1 cellular context compared by ENCODE assay signal in genomic region chr6:156655267-156655918, GRCh38.
TF ChIP-seq lines count a peak whose summit lies in the region.

No MANE protein-coding gene starts in this region.

TF ChIP-seq in H1, 55 proteins besides CTCF, POLR2A, EP300 and RAD21 (continued from another document):
- peak; percentile 94 for TF ChIP-seq CTBP2 (IDR thresholded peaks at IDR 0.05; ENCODE audit: borderline replicate concordance, insufficient read depth, insufficient read length, low read length)
- TF ChIP-seq YY1 (IDR thresholded peaks at IDR 0.05; ENCODE audit: low read depth, low read length): peak; percentile 66
- no peak for TF ChIP-seq KDM1A (IDR thresholded peaks at IDR 0.05; ENCODE audit: borderline replicate concordance, low read length)
- no peak for TF ChIP-seq JUN (IDR thresholded peaks at IDR 0.05; ENCODE audit: low read depth, low read length)
- TF ChIP-seq RXRA (IDR thresholded peaks at IDR 0.05; ENCODE audit: insufficient read depth, low read depth, low read length): no peak
- TF ChIP-seq MAX (IDR thresholded peaks at IDR 0.05): no peak
- peak; percentile 45 for TF ChIP-seq CHD7 (IDR thresholded peaks at IDR 0.05; ENCODE audit: insufficient replicate concordance, low read length)
